12 cellular contexts compared by ENCODE assay signal in the genomic region with DNA sequence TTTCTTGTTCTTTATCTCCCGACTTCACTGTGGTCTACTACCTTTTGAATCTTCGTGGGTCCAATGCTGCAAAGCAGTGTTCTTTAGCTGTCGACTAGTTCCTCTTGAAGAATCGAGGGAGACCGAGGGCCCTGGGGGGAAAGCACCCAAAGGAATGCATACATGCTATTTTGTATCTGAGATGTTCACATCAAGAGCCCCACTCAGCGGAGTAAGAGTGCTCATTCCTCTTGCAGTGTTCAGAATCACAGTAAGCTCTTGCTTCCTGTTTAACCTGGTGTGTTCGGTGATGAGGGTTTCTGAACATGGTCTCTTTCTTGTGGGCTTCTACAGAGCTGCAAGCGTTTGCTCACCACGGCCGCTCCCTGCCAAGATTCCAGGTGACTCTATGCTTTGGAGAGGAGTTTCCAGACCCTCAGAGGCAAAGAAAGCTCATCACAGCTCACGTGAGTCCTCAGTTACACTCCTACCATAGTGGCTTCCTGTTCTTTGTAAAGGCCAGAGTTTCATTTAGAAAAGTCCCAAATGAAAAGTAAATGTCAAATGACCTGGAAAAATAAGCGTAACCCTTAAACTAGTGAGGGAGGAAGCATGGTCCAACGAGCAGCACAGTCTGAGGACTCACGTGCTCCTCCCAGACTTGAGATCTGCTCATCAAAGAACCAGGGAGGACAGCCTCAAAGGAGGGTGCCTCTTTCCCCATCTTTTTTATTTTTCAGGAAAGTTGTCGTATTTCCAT. TPM values are rescaled to one million over a fixed set of nuclear protein-coding genes. Genes with fewer than 3 reads are reported as not detected.
DNase-seq lines count a peak whose midpoint lies in the region; ATAC-seq, FAIRE-seq and TF ChIP-seq lines count a peak whose summit lies in the region.
"Had no signal": no experiment of that assay in that cellular context is flagged by ENCODE, and none has a peak within 500 bp of the region (broad histone marks: within the 10 kb centered on the region; RNA-seq: fewer than 3 reads in every experiment).

No MANE protein-coding gene starts in this region.

- no peak for DNase-seq in GM12891 (ENCODE audit: insufficient read length, low spot score)
- DNase-seq in Jurkat, Clone E6-1 (ENCODE audit: low read depth, low spot score), result peak; percentile 60
- peak; percentile 52 for DNase-seq in activated T-cell treated with anti-CD3 and anti-CD28 coated beads, Interleukin-2, amount 50 U/mL, for 24 hours
- no peak for DNase-seq in neuronal stem cell (ENCODE audit: low spot score)
- no peak for DNase-seq in smooth muscle cell (lab: John Stamatoyannopoulos, UW; ENCODE audit: unreplicated experiment)
- DNase-seq in kidney glomerular epithelial cell (lab: John Stamatoyannopoulos, UW), result no peak
- DNase-seq: COR-L47, erythroblast, NCI-H1105, NCI-H345, PC-9 had no signal

- peak overlapping the region; percentile 97 for H3K27ac Mint-ChIP-seq in activated T-cell treated with anti-CD3 and anti-CD28 coated beads, Interleukin-2, amount 50 U/mL, for 24 hours

- H3K27me3 ChIP-seq in neuronal stem cell (ENCODE audit: control insufficient read depth in 3 of 3, insufficient read depth in 3 of 3, low read depth in 1 of 3, low read length in 3 of 3), result peaks cover 0 to 9% (median 0%) of the 10 kb centered on the region in 3 experiments
- H3K27me3 ChIP-seq in smooth muscle cell (ENCODE audit: low read depth), result peaks cover 8% of the 10 kb centered on the region

- H3K4me1 ChIP-seq in neuronal stem cell (ENCODE audit: control insufficient read depth in 2 of 2, insufficient read depth in 1 of 2, low read depth in 1 of 2, low read length in 2 of 2) (no peaks in the 10 kb centered on the region), smooth muscle cell (ENCODE audit: low read depth) (no peaks in the 10 kb centered on the region)

- H4K20me1 ChIP-seq in smooth muscle cell (ENCODE audit: low read depth), result no peaks in the 10 kb centered on the region

- peak overlapping the region; percentile 79 for H3K4me3 Mint-ChIP-seq in activated T-cell treated with anti-CD3 and anti-CD28 coated beads, Interleukin-2, amount 50 U/mL, for 24 hours

- ATAC-seq in HG03565 (IDR thresholded peaks at IDR 0.05; ENCODE audit: unreplicated experiment), result no peak

- no peaks in the 10 kb centered on the region for H3K27me3 Mint-ChIP-seq in activated T-cell treated with anti-CD3 and anti-CD28 coated beads, Interleukin-2, amount 50 U/mL, for 24 hours

- H3F3A ChIP-seq in smooth muscle cell (ENCODE audit: low read depth), result no peaks in the 10 kb centered on the region

- H3K27ac ChIP-seq in neuronal stem cell (replicated peaks; ENCODE audit: low read length) (no peak overlapping the region), smooth muscle cell (ENCODE audit: low read depth) (no peak overlapping the region)
- H3K27ac ChIP-seq: PC-9 had no signal

- H3K9ac ChIP-seq in neuronal stem cell (ENCODE audit: low read depth, low read length, poor library complexity), result no peak overlapping the region
- H3K9ac ChIP-seq in smooth muscle cell (ENCODE audit: low read depth), result no peak overlapping the region

- no peak overlapping the region for H3K23ac ChIP-seq in neuronal stem cell (ENCODE audit: low read depth, low read length, poor library complexity)

- H3K4me3 ChIP-seq in Jurkat, Clone E6-1 (ENCODE audit: low read length), result no peak overlapping the region
- H3K4me3 ChIP-seq in neuronal stem cell (ENCODE audit: low read length in 2 of 2), result no peak overlapping the region
- no peak overlapping the region for H3K4me3 ChIP-seq in smooth muscle cell
- H3K4me3 ChIP-seq: PC-9 had no signal

- peaks cover 3 to 10% of the 10 kb centered on the region in 2 donors for H3K9me3 ChIP-seq in neuronal stem cell (replicated peaks in 1 of 2; ENCODE audit: control insufficient read depth in 2 of 2, insufficient read depth in 1 of 2, low read depth in 1 of 2, low read length in 2 of 2)
- H3K9me3 ChIP-seq in smooth muscle cell (replicated peaks; ENCODE audit: low read depth), result no peaks in the 10 kb centered on the region

- TF ChIP-seq POLR2A in GM12891 (IDR thresholded peaks at IDR 0.05; ENCODE audit: low read depth, low read length), result no peak; the same call in none of the 2 replicates

- no peak overlapping the region for H4K8ac ChIP-seq in neuronal stem cell (ENCODE audit: low read depth, low read length)

- no peak overlapping the region for H2BK12ac ChIP-seq in neuronal stem cell (ENCODE audit: low read length)

- H3K36me3 ChIP-seq in neuronal stem cell (replicated peaks in 1 of 2; ENCODE audit: control insufficient read depth in 2 of 2, insufficient read depth in 2 of 2, low read length in 2 of 2), result no peaks in the 10 kb centered on the region
- no peaks in the 10 kb centered on the region for H3K36me3 ChIP-seq in smooth muscle cell (ENCODE audit: low read depth)

- H4K91ac ChIP-seq in neuronal stem cell (ENCODE audit: low read depth, low read length, poor library complexity), result no peak overlapping the region

- no peaks in the 10 kb centered on the region for H3K79me1 ChIP-seq in neuronal stem cell (ENCODE audit: low read depth, low read length)

- no peak overlapping the region for H2BK120ac ChIP-seq in neuronal stem cell (ENCODE audit: low read depth, low read length)

- H2AFZ ChIP-seq in neuronal stem cell (ENCODE audit: low read length) (peak overlapping the region; percentile 3), smooth muscle cell (ENCODE audit: low read depth) (no peak overlapping the region)
- H2AFZ ChIP-seq: PC-9 had no signal

- H2AK5ac ChIP-seq in neuronal stem cell (ENCODE audit: low read depth, low read length), result no peak overlapping the region

- FAIRE-seq in GM12891 (lab: Jason Lieb, UNC), result peak; percentile 55

- H3K4ac ChIP-seq in neuronal stem cell (ENCODE audit: low read length), result no peak overlapping the region

- no peak overlapping the region for H3K18ac ChIP-seq in neuronal stem cell (ENCODE audit: low read length)

- no CpG with 5 or more reads among the region's 15 CpGs for WGBS in neuronal stem cell (ENCODE audit: extremely low coverage in 2 of 2, insufficient read length in 2 of 2, insufficient replicate concordance in 1 of 2), 2 donors
- WGBS in smooth muscle cell (ENCODE audit: low lambda C conversion rate), result 96% methylated on average over 15 of the region's 15 CpGs

- H3K4me2 ChIP-seq in neuronal stem cell (ENCODE audit: insufficient read depth, low read length, poor library complexity, severe bottlenecking), result no peak overlapping the region
- no peak overlapping the region for H3K4me2 ChIP-seq in smooth muscle cell
- H3K4me2 ChIP-seq: PC-9 had no signal

- no peak for TF ChIP-seq CTCF in smooth muscle cell (IDR thresholded peaks at IDR 0.05; ENCODE audit: borderline replicate concordance, insufficient read depth, poor library complexity, severe bottlenecking)

- H3K9me3 Mint-ChIP-seq in activated T-cell treated with anti-CD3 and anti-CD28 coated beads, Interleukin-2, amount 50 U/mL, for 24 hours, result no peaks in the 10 kb centered on the region

- H3K4me1 Mint-ChIP-seq in activated T-cell treated with anti-CD3 and anti-CD28 coated beads, Interleukin-2, amount 50 U/mL, for 24 hours (ENCODE audit: low read depth), result peaks cover 94% of the 10 kb centered on the region

- no peak overlapping the region for H2BK5ac ChIP-seq in neuronal stem cell (ENCODE audit: low read length)

- peaks cover 98% of the 10 kb centered on the region for H3K36me3 Mint-ChIP-seq in activated T-cell treated with anti-CD3 and anti-CD28 coated beads, Interleukin-2, amount 50 U/mL, for 24 hours (ENCODE audit: low read depth)

- no peak overlapping the region for H2BK15ac ChIP-seq in neuronal stem cell (ENCODE audit: low read length)

- H3K14ac ChIP-seq in neuronal stem cell (ENCODE audit: low read length), result no peak overlapping the region

- H3K79me2 ChIP-seq in smooth muscle cell (ENCODE audit: low read depth), result no peaks in the 10 kb centered on the region

TF ChIP-seq in GM12891, 5 proteins besides CTCF, POLR2A, EP300 and RAD21:
- peak; percentile 30; the same call in 1 of the 2 replicates for TF ChIP-seq POU2F2 (IDR thresholded peaks at IDR 0.05; ENCODE audit: low read depth, low read length)
- TF ChIP-seq POLR2AphosphoS5 (IDR thresholded peaks at IDR 0.05; ENCODE audit: low read depth, low read length), result peak; percentile 51
- no peak for TF ChIP-seq SPI1 (IDR thresholded peaks at IDR 0.05; ENCODE audit: low read depth, low read length)

RNA-seq across cellular contexts. Expression of gene IRF4, which starts 13.3 kb away (rescaled TPM):
- 240 TPM for polyA plus RNA-seq in GM12891 (2012; ENCODE audit: low read depth, missing spikeins)
- not detected for polyA plus RNA-seq in Jurkat, Clone E6-1 (2012; ENCODE audit: insufficient read depth, insufficient read length)
- polyA plus RNA-seq in neuronal stem cell (2013, experiment 1 of 2), result 0.42 TPM
- 0.48 TPM for polyA plus RNA-seq in neuronal stem cell (2013, experiment 2 of 2)
- 0.04 TPM in 1 of 2 replicates, not detected in the other for total RNA-seq in smooth muscle cell
- not detected in 2 replicates for polyA plus RNA-seq in smooth muscle cell
- total RNA-seq: PC-9 had no signal

Comparison
In these comparisons a context has a peak if more than half of its experiments do, and no peak if none do; other contexts are left out.
1. DNase-seq: peak in Jurkat, Clone E6-1 (single experiment) and activated T-cell treated with anti-CD3 and anti-CD28 coated beads, Interleukin-2, amount 50 U/mL, for 24 hours (single experiment); none in GM12891 (single experiment), neuronal stem cell (single experiment), smooth muscle cell (single experiment) and kidney glomerular epithelial cell (single experiment).